1 cellular context compared by ENCODE assay signal in the genomic region with DNA sequence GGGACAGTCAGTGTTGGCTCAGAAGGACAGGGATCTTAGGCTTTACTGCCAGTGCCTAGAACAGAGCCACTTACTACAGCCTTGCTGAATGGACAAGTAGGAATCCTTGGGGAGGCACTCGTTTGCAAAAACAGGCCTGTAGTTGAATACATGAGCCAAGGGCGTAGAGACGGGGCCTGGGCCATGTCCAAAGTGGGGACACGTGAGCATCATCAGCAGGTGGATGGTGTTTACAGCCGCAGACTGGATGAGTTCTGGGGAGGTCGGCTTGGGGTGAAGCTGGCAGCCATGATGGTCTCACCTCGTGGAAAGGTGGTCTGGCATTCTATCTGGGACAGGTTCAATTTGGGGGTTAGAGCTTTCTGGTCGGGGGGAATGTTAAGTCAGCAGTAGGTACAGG.
TF ChIP-seq lines count a peak whose summit lies in the region.

No MANE protein-coding gene starts in this region.

TF ChIP-seq in K562, 482 proteins besides CTCF, POLR2A, EP300 and RAD21:
- no peak for TF ChIP-seq CBFA2T2 (conservative IDR thresholded peaks at IDR 0.05)
- peak; percentile 0 for TF ChIP-seq HNRNPLL (IDR thresholded peaks at IDR 0.05; ENCODE audit: low read depth, low read length, poor library complexity, severe bottlenecking)
- TF ChIP-seq MAFF (IDR thresholded peaks at IDR 0.05; ENCODE audit: low read length), result no peak
- TF ChIP-seq, protein P1, sequence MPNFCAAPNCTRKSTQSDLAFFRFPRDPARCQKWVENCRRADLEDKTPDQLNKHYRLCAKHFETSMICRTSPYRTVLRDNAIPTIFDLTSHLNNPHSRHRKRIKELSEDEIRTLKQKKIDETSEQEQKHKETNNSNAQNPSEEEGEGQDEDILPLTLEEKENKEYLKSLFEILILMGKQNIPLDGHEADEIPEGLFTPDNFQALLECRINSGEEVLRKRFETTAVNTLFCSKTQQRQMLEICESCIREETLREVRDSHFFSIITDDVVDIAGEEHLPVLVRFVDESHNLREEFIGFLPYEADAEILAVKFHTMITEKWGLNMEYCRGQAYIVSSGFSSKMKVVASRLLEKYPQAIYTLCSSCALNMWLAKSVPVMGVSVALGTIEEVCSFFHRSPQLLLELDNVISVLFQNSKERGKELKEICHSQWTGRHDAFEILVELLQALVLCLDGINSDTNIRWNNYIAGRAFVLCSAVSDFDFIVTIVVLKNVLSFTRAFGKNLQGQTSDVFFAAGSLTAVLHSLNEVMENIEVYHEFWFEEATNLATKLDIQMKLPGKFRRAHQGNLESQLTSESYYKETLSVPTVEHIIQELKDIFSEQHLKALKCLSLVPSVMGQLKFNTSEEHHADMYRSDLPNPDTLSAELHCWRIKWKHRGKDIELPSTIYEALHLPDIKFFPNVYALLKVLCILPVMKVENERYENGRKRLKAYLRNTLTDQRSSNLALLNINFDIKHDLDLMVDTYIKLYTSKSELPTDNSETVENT (CRISPR knock-in tag; IDR thresholded peaks at IDR 0.05), result no peak
